In the genomic region with DNA sequence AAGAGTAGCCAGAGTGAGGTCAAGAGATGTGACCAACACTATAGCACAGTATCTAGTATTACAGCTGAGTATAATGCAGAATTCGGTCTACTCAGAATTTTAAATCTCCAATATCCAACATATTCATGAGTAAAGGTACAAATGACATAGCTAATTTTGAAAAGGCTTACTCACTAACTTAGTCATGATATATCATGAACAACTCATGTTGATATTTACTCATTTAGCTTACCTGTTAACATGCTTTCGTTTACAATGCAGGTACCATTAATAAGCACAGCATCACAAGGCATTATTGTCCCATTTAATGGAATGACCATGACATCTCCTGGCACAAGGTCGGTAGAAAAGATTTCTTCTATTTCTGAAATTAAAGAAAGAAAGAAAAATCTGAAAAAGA, we compare ENCODE assay signal across 1 cellular context.
TF ChIP-seq lines count a peak whose summit lies in the region.

No MANE protein-coding gene starts in this region.

TF ChIP-seq in GM12878, 131 proteins besides CTCF, POLR2A, EP300 and RAD21 (continued from another document):
- no peak for TF ChIP-seq SPI1 (IDR thresholded peaks at IDR 0.05; ENCODE audit: borderline replicate concordance, insufficient read depth, low read depth, low read length)
- TF ChIP-seq, protein P1, sequence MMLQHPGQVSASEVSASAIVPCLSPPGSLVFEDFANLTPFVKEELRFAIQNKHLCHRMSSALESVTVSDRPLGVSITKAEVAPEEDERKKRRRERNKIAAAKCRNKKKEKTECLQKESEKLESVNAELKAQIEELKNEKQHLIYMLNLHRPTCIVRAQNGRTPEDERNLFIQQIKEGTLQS (IDR thresholded peaks at IDR 0.05; ENCODE audit: borderline replicate concordance, extremely low read depth, low read depth, low read length): no peak
